ENCODE assay signal across 9 cellular contexts in genomic region chr13:32001392-32001768, GRCh38. TPM values are rescaled to one million over a fixed set of nuclear protein-coding genes. Genes with fewer than 3 reads are reported as not detected.
DNase-seq lines count a peak whose midpoint lies in the region; ATAC-seq and TF ChIP-seq lines count a peak whose summit lies in the region.
"Had no signal": no experiment of that assay in that cellular context is flagged by ENCODE, and none has a peak within 500 bp of the region (broad histone marks: within the 10 kb centered on the region; RNA-seq: fewer than 3 reads in every experiment).

No MANE protein-coding gene starts in this region.

- no peak overlapping the region for H2AFZ ChIP-seq in SK-N-SH (ENCODE audit: low read depth)

- H3F3A ChIP-seq in SK-N-SH (replicated peaks; ENCODE audit: insufficient read depth), result no peaks in the 10 kb centered on the region

- H4K20me1 ChIP-seq in SK-N-SH (ENCODE audit: insufficient read depth), result no peaks in the 10 kb centered on the region
- H4K20me1 ChIP-seq: BLaER1 had no signal

- no peak overlapping the region for H3K4me2 ChIP-seq in SK-N-SH
- H3K4me2 ChIP-seq: BLaER1 had no signal

- peak; percentile 48; the same call in 1 of the 2 replicates for TF ChIP-seq RAD21 in SK-N-SH (IDR thresholded peaks at IDR 0.05; ENCODE audit: low read length)

- H3K9ac ChIP-seq in SK-N-SH, result no peak overlapping the region
- H3K9ac ChIP-seq: BLaER1 had no signal

- H3K4me3 ChIP-seq in SK-N-SH (ENCODE audit: low read depth in 2 of 2, low read length in 1 of 2) (no peak overlapping the region), prostate gland (no peak overlapping the region)
- H3K4me3 ChIP-seq: BLaER1 had no signal

- no peaks in the 10 kb centered on the region for H3K4me1 ChIP-seq in SK-N-SH (ENCODE audit: control insufficient read depth in 1 of 2, insufficient read depth in 2 of 2, low read depth in 1 of 2, low read length in 1 of 2)
- H3K4me1 ChIP-seq in prostate gland (replicated peaks), result no peaks in the 10 kb centered on the region
- H3K4me1 ChIP-seq: BLaER1 had no signal

- intact Hi-C loops in prostate gland (cut with DNase I), result no loop called here

- H3K9me3 ChIP-seq in SK-N-SH, result no peaks in the 10 kb centered on the region
- no peaks in the 10 kb centered on the region for H3K9me3 ChIP-seq in prostate gland

- H3K36me3 ChIP-seq in SK-N-SH (replicated peaks in 1 of 2; ENCODE audit: control insufficient read depth in 1 of 2, insufficient read depth in 2 of 2, low read length in 1 of 2), result no peaks in the 10 kb centered on the region
- no peaks in the 10 kb centered on the region for H3K36me3 ChIP-seq in prostate gland
- H3K36me3 ChIP-seq: BLaER1 had no signal

- TF ChIP-seq CTCF in SK-N-SH (IDR thresholded peaks at IDR 0.05) (peak; percentile 60), prostate gland (IDR thresholded peaks at IDR 0.05) (peak in 3 of 4 experiments; percentile 33 to 61 (median 43))

- CTCF ChIA-PET in SK-N-SH (lab: Yijun Ruan, JAX), result interaction anchor here (0.9 to 2.6 kb wide), 5 partner anchors 12 to 163 kb away, joined by 3 to 8 read pairs (median 3); no protein-coding TSS in a partner anchor

- peak; percentile 3 for DNase-seq in DMS79 treated with DMSO at 0.1 percent for 48 hours (lab: John Stamatoyannopoulos, UW)
- no peak for DNase-seq in DMS79 (lab: John Stamatoyannopoulos, UW)
- peak; percentile 60 for DNase-seq in SK-N-SH
- DNase-seq in fibroblast of the conjunctiva (ENCODE audit: low read depth), result peak; percentile 13
- no peak for DNase-seq in prostate gland (ENCODE audit: low spot score)
- DNase-seq in DMS114 treated with DMSO at 0.1 percent for 48 hours (lab: John Stamatoyannopoulos, UW; ENCODE audit: unreplicated experiment), result no peak

- no CpG with 5 or more reads among the region's 1 CpG for WGBS in SK-N-SH (ENCODE audit: low lambda C conversion rate)
- WGBS in prostate gland, result 79% methylated on average over 1 of the region's 1 CpG

- POLR2A ChIA-PET in SK-N-SH (lab: Yijun Ruan, JAX), result no interaction called here

- no peak for TF ChIP-seq POLR2A in prostate gland (IDR thresholded peaks at IDR 0.05)

- TF ChIP-seq EP300 in SK-N-SH (IDR thresholded peaks at IDR 0.05; ENCODE audit: borderline replicate concordance in 1 of 2, low read depth in 1 of 2, low read length in 1 of 2), result no peak

- H3K27ac ChIP-seq in SK-N-SH (ENCODE audit: low read depth in 2 of 2, low read length in 1 of 2), result no peak overlapping the region
- H3K27ac ChIP-seq in prostate gland, result no peak overlapping the region
- H3K27ac ChIP-seq: BLaER1 had no signal

- H3K9me2 ChIP-seq in SK-N-SH, result no peaks in the 10 kb centered on the region

- no peaks in the 10 kb centered on the region for H3K79me2 ChIP-seq in SK-N-SH (ENCODE audit: insufficient read depth)

- ATAC-seq in GM19452 (IDR thresholded peaks at IDR 0.05; ENCODE audit: unreplicated experiment), result peak; percentile 94
- peak; percentile 78 for ATAC-seq in HG03469 (IDR thresholded peaks at IDR 0.05; ENCODE audit: unreplicated experiment)

- H3K27me3 ChIP-seq in SK-N-SH (ENCODE audit: insufficient read depth), result no peaks in the 10 kb centered on the region
- H3K27me3 ChIP-seq in prostate gland (replicated peaks; ENCODE audit: insufficient read depth), result no peaks in the 10 kb centered on the region
- H3K27me3 ChIP-seq: BLaER1 had no signal

TF ChIP-seq in SK-N-SH, 30 proteins besides CTCF, POLR2A, EP300 and RAD21:
- TF ChIP-seq TEAD4 (IDR thresholded peaks at IDR 0.05; ENCODE audit: borderline replicate concordance, insufficient read depth) (no peak), GABPA (IDR thresholded peaks at IDR 0.05; ENCODE audit: low read depth) (no peak), USF2 (IDR thresholded peaks at IDR 0.05; ENCODE audit: borderline replicate concordance, low read depth, low read length) (no peak), YY1 (IDR thresholded peaks at IDR 0.05; ENCODE audit: low read depth) (no peak), POLR2AphosphoS5 (IDR thresholded peaks at IDR 0.05; ENCODE audit: low read depth, low read length) (no peak), JUND (IDR thresholded peaks at IDR 0.05) (no peak), REST (IDR thresholded peaks at IDR 0.05; ENCODE audit: low read depth, low read length) (no peak), ZBTB33 (IDR thresholded peaks at IDR 0.05; ENCODE audit: borderline replicate concordance, low read depth) (no peak), FOXJ3 (CRISPR knock-in tag; IDR thresholded peaks at IDR 0.05) (no peak), MAX (IDR thresholded peaks at IDR 0.05; ENCODE audit: low read depth) (no peak), NFIC (IDR thresholded peaks at IDR 0.05; ENCODE audit: borderline replicate concordance) (no peak), NRF1 (IDR thresholded peaks at IDR 0.05; ENCODE audit: low read depth, low read length) (no peak), USF1 (IDR thresholded peaks at IDR 0.05; ENCODE audit: borderline replicate concordance, low read depth) (no peak)

RNA-seq across cellular contexts. Expression of gene FRY, which starts 30.2 kb away (rescaled TPM):
- 1.4 and 2.1 TPM in 2 replicates for polyA plus RNA-seq in SK-N-SH (2012; rRNA removed)
- 1.0 and 1.9 TPM in 2 replicates for polyA plus RNA-seq in SK-N-SH (2012; cell fraction: cytosol; rRNA removed)
- polyA plus RNA-seq in SK-N-SH (2012; cell fraction: nucleus; rRNA removed), result 3.1 and 3.5 TPM in 2 replicates
- 10 to 100 TPM; 16.4 to 33.3 TPM for total RNA-seq in prostate gland

Comparison
In these comparisons a context has a peak if more than half of its experiments do, and no peak if none do; other contexts are left out.
1. DNase-seq: peak in DMS79 treated with DMSO at 0.1 percent for 48 hours (single experiment), SK-N-SH (single experiment) and fibroblast of the conjunctiva (single experiment); none in DMS79 (single experiment), prostate gland (single experiment) and DMS114 treated with DMSO at 0.1 percent for 48 hours (single experiment).